ENCODE assay signal across 8 cellular contexts in genomic region chr16:30184430-30185140, GRCh38. TPM values are rescaled to one million over a fixed set of nuclear protein-coding genes. Genes with fewer than 3 reads are reported as not detected.
DNase-seq lines count a peak whose midpoint lies in the region; ATAC-seq and TF ChIP-seq lines count a peak whose summit lies in the region.

No MANE protein-coding gene starts in this region.

- peaks cover 28% of the 10 kb centered on the region for H3K4me1 Mint-ChIP-seq in T-helper 1 cell treated with Interleukin-12 subunit alpha and Interleukin-12 subunit beta and Interleukin-4 antibody, amounts not matched to agents 30 μg/mL and 1 μg/mL, for 36 hours (ENCODE audit: low read depth)
- peaks cover 19 to 36% (median 28%) of the 10 kb centered on the region in 7 donors for H3K4me1 Mint-ChIP-seq in naive thymus-derived CD4-positive, alpha-beta T cell

- no peak overlapping the region for H3K9ac ChIP-seq in IMR-90 (ENCODE audit: low read depth, low read length)

- no peak overlapping the region for H4K91ac ChIP-seq in IMR-90 (ENCODE audit: insufficient read depth, low read depth, low read length)

- H3K18ac ChIP-seq in IMR-90 (ENCODE audit: low read depth, low read length) = no peak overlapping the region

- no peak overlapping the region for H3K4ac ChIP-seq in IMR-90 (ENCODE audit: low read depth, low read length)

- no peak overlapping the region for H4K5ac ChIP-seq in IMR-90 (ENCODE audit: low read depth, low read length)

- no peak for TF ChIP-seq RAD21 in IMR-90 (IDR thresholded peaks at IDR 0.05; ENCODE audit: low read length)

- H2AFZ ChIP-seq in IMR-90 (replicated peaks; ENCODE audit: low read length, poor library complexity) = peak overlapping the region; percentile 11

- no peak overlapping the region for H3K14ac ChIP-seq in IMR-90 (replicated peaks; ENCODE audit: low read depth, low read length)

- no peaks in the 10 kb centered on the region for H3K9me3 ChIP-seq in IMR-90 (ENCODE audit: control insufficient read depth, insufficient read depth, low read length)
- no peaks in the 10 kb centered on the region for H3K9me3 ChIP-seq in naive thymus-derived CD4-positive, alpha-beta T cell (ENCODE audit: control insufficient read depth in 2 of 3, low read length in 3 of 3)
- no peaks in the 10 kb centered on the region for H3K9me3 ChIP-seq in tibial artery

- intact Hi-C loops in IMR-90 (cut with micrococcal nuclease) = no loop called here
- intact Hi-C loops in naive thymus-derived CD4-positive, alpha-beta T cell (cut with micrococcal nuclease) = no loop called here
- intact Hi-C loops in tibial artery (cut with DNase I; ENCODE audit: low total_unique reads) = no loop called here

- no peak overlapping the region for H3K23ac ChIP-seq in IMR-90 (ENCODE audit: low read depth, low read length)

- peak overlapping the region; percentile 100 for H3K4me3 Mint-ChIP-seq in T-helper 1 cell treated with Interleukin-12 subunit alpha and Interleukin-12 subunit beta and Interleukin-4 antibody, amounts not matched to agents 30 μg/mL and 1 μg/mL, for 36 hours
- H3K4me3 Mint-ChIP-seq in naive thymus-derived CD4-positive, alpha-beta T cell = peak overlapping the region; percentile 96 to 99 (median 98)

- WGBS in IMR-90 (ENCODE audit: extremely low coverage in 2 of 2, insufficient read length in 1 of 2), 2 experiments = 67% methylated on average over 3 of the region's 14 CpGs; no CpG with 5 or more reads in 1 of the 2 experiments

- H3K79me1 ChIP-seq in IMR-90 (ENCODE audit: low read depth in 1 of 2, low read length in 2 of 2) = peaks cover 0 to 7% of the 10 kb centered on the region in 2 experiments; a peak in 2 of 4 replicates

- H2BK120ac ChIP-seq in IMR-90 (ENCODE audit: low read depth, low read length) = no peak overlapping the region

- dilution Hi-C loops in IMR-90 (cut with HindIII; ENCODE audit: low sequenced_read_pairs, unreplicated experiment) = no loop called here

- no peak overlapping the region for H2BK20ac ChIP-seq in IMR-90 (ENCODE audit: low read depth, low read length)

- peak; percentile 59 for DNase-seq in G401 (ENCODE audit: low spot score)
- no peak for DNase-seq in IMR-90
- DNase-seq in brain microvascular endothelial cell = no peak
- DNase-seq in naive thymus-derived CD4-positive, alpha-beta T cell = peak in 3 of 9 donors; percentile 31 to 47 (median 46)
- DNase-seq in tibial artery = peak in 1 of 2 donors; percentile 17
- DNase-seq in GM03348 (ENCODE audit: low spot score) = no peak
- DNase-seq in GM19238 (ENCODE audit: insufficient read length, low spot score) = no peak

- H3K36me3 Mint-ChIP-seq in T-helper 1 cell treated with Interleukin-12 subunit alpha and Interleukin-12 subunit beta and Interleukin-4 antibody, amounts not matched to agents 30 μg/mL and 1 μg/mL, for 36 hours (ENCODE audit: low read depth) = peaks cover 38% of the 10 kb centered on the region
- peaks cover 4 to 38% (median 21%) of the 10 kb centered on the region in 5 donors for H3K36me3 Mint-ChIP-seq in naive thymus-derived CD4-positive, alpha-beta T cell

- no peak overlapping the region for H2BK15ac ChIP-seq in IMR-90 (ENCODE audit: low read depth, low read length)

- H3K4me3 ChIP-seq in IMR-90 (ENCODE audit: insufficient read depth, low read depth, low read length) (no peak overlapping the region), brain microvascular endothelial cell (ENCODE audit: low read depth, low read length) (peak overlapping the region; percentile 63), tibial artery (peak overlapping the region; percentile 53 to 63)
- peak overlapping the region; percentile 100 for H3K4me3 ChIP-seq in naive thymus-derived CD4-positive, alpha-beta T cell (ENCODE audit: low read length)

- no peak for TF ChIP-seq CTCF in IMR-90 (conservative IDR thresholded peaks at IDR 0.05; ENCODE audit: low read depth, low read length)
- no peak for TF ChIP-seq CTCF in brain microvascular endothelial cell (IDR thresholded peaks at IDR 0.05; ENCODE audit: low read depth, low read length, missing control alignments)
- no peak for TF ChIP-seq CTCF in tibial artery (IDR thresholded peaks at IDR 0.05)

- H3K9me1 ChIP-seq in IMR-90 (ENCODE audit: insufficient read depth, low read length) = no peaks in the 10 kb centered on the region

- H4K20me1 ChIP-seq in IMR-90 (ENCODE audit: insufficient read depth, low read length) = no peaks in the 10 kb centered on the region; the same call in 1 of the 2 replicates

- no peaks in the 10 kb centered on the region for H3K9me3 Mint-ChIP-seq in T-helper 1 cell treated with Interleukin-12 subunit alpha and Interleukin-12 subunit beta and Interleukin-4 antibody, amounts not matched to agents 30 μg/mL and 1 μg/mL, for 36 hours
- peaks cover 0 to 5% (median 0%) of the 10 kb centered on the region in 11 donors for H3K9me3 Mint-ChIP-seq in naive thymus-derived CD4-positive, alpha-beta T cell

- no peak for ATAC-seq in IMR-90 (ENCODE audit: low read depth)
- ATAC-seq in naive thymus-derived CD4-positive, alpha-beta T cell = peak; percentile 3

- H3K27ac ChIP-seq in IMR-90 (ENCODE audit: insufficient read depth, low read length) = no peak overlapping the region
- no peak overlapping the region for H3K27ac ChIP-seq in brain microvascular endothelial cell
- peak overlapping the region; percentile 85 for H3K27ac ChIP-seq in naive thymus-derived CD4-positive, alpha-beta T cell (ENCODE audit: low read depth, low read length)
- H3K27ac ChIP-seq in tibial artery = no peak overlapping the region

- H3K4me2 ChIP-seq in IMR-90 (ENCODE audit: low read depth, low read length) = no peak overlapping the region

- H2AK5ac ChIP-seq in IMR-90 (ENCODE audit: low read depth, low read length) = no peak overlapping the region

- H3K27ac Mint-ChIP-seq in T-helper 1 cell treated with Interleukin-12 subunit alpha and Interleukin-12 subunit beta and Interleukin-4 antibody, amounts not matched to agents 30 μg/mL and 1 μg/mL, for 36 hours = peak overlapping the region; percentile 98
- peak overlapping the region; percentile 91 to 97 (median 96) for H3K27ac Mint-ChIP-seq in naive thymus-derived CD4-positive, alpha-beta T cell

- H3K27me3 Mint-ChIP-seq in T-helper 1 cell treated with Interleukin-12 subunit alpha and Interleukin-12 subunit beta and Interleukin-4 antibody, amounts not matched to agents 30 μg/mL and 1 μg/mL, for 36 hours (ENCODE audit: low read depth) = no peaks in the 10 kb centered on the region
- no peaks in the 10 kb centered on the region for H3K27me3 Mint-ChIP-seq in naive thymus-derived CD4-positive, alpha-beta T cell

- CTCF ChIA-PET in IMR-90 (lab: Yijun Ruan, JAX) = no interaction called here
- CTCF ChIA-PET in naive thymus-derived CD4-positive, alpha-beta T cell (lab: Charles Lee) = interaction anchor here (0.6 to 2.8 kb wide), 3 partner anchors 92 to 225 kb away, joined by 3 to 16 read pairs (median 4); partner anchors contain the start of gene TBX6

- in situ Hi-C loops in G401 (cut with HindIII; ENCODE audit: low sequenced_read_pairs) = no loop called here
- in situ Hi-C loops in IMR-90 (cut with MboI; ENCODE audit: low sequenced_read_pairs) = loop anchor here (25.0 kb wide), 1 partner anchor 228 kb away; the partner anchor contains the start of gene ZNF771
- in situ Hi-C loops in brain microvascular endothelial cell (cut with HindIII; ENCODE audit: low pct_ligation_motif_present, low sequenced_read_pairs) = no loop called here

- no peaks in the 10 kb centered on the region for H3K27me3 ChIP-seq in IMR-90 (ENCODE audit: control insufficient read depth, insufficient read depth, low read length)
- no peaks in the 10 kb centered on the region for H3K27me3 ChIP-seq in brain microvascular endothelial cell (replicated peaks)
- no peaks in the 10 kb centered on the region for H3K27me3 ChIP-seq in naive thymus-derived CD4-positive, alpha-beta T cell (ENCODE audit: control insufficient read depth in 2 of 2, insufficient read depth in 2 of 2, low read length in 2 of 2)
- H3K27me3 ChIP-seq in tibial artery = no peaks in the 10 kb centered on the region

- H3K4me1 ChIP-seq in IMR-90 (ENCODE audit: control insufficient read depth, insufficient read depth, low read length) (peaks cover 2% of the 10 kb centered on the region; the same call in 1 of the 2 replicates), tibial artery (peaks cover 0 to 21% (median 12%) of the 10 kb centered on the region in 4 donors)
- H3K4me1 ChIP-seq in naive thymus-derived CD4-positive, alpha-beta T cell (ENCODE audit: control insufficient read depth in 2 of 2, insufficient read depth in 2 of 2, low read length in 2 of 2) = peaks cover 28 to 36% of the 10 kb centered on the region in 2 donors

- H3K36me3 ChIP-seq in IMR-90 (ENCODE audit: control insufficient read depth, insufficient read depth, low read length) (peaks cover 1% of the 10 kb centered on the region; the same call in 1 of the 2 replicates), brain microvascular endothelial cell (replicated peaks) (no peaks in the 10 kb centered on the region), tibial artery (no peaks in the 10 kb centered on the region)
- H3K36me3 ChIP-seq in naive thymus-derived CD4-positive, alpha-beta T cell (ENCODE audit: control insufficient read depth in 2 of 3, insufficient read depth in 3 of 3, low read length in 3 of 3) = peaks cover 9 to 35% (median 26%) of the 10 kb centered on the region in 3 experiments

- H2BK5ac ChIP-seq in IMR-90 (ENCODE audit: low read depth, low read length, poor library complexity, severe bottlenecking) = no peak overlapping the region

- H3K56ac ChIP-seq in IMR-90 (ENCODE audit: extremely low read depth, insufficient read depth, low read length) = no peak overlapping the region

- BruUV-seq in IMR-90 (replicated peaks; lab: Mats Ljungman, UMichigan) = no TSS peak

- TF ChIP-seq POLR2A in IMR-90 (IDR thresholded peaks at IDR 0.05; ENCODE audit: low read depth, low read length) = no peak

- H2AK9ac ChIP-seq in IMR-90 (replicated peaks; ENCODE audit: low read depth, low read length, poor library complexity) = peak overlapping the region; percentile 82

- no peak overlapping the region for H4K8ac ChIP-seq in IMR-90 (ENCODE audit: low read depth in 2 of 2, low read length in 2 of 2)

- POLR2A ChIA-PET in IMR-90 (lab: Charles Lee; ENCODE audit: unreplicated experiment) = no interaction called here
- POLR2A ChIA-PET in naive thymus-derived CD4-positive, alpha-beta T cell (lab: Charles Lee) = interaction anchor here (0.6 to 7.7 kb wide), 27 partner anchors 9 to 466 kb away, joined by 3 to 216 read pairs (median 7); partner anchors contain the start of genes ALDOA, C16orf54, GDPD3 and KIF22

RNA-seq across cellular contexts. Expression of gene CORO1A, which starts 1.2 kb away (rescaled TPM):
- total RNA-seq in G401 (2014; rRNA removed; shearing (Covaris generic)) = 35.9 and 41.8 TPM in 2 replicates
- total RNA-seq in IMR-90 (2012; rRNA removed) = 6.4 and 7.2 TPM in 2 replicates
- 13.2 and 16.7 TPM in 2 replicates for polyA plus RNA-seq in IMR-90 (2012; rRNA removed)
- polyA plus RNA-seq in IMR-90 (2012; cell fraction: cytosol; rRNA removed) = 8.6 and 13.4 TPM in 2 replicates
- 6.8 and 34.8 TPM in 2 replicates for polyA plus RNA-seq in IMR-90 (2012; cell fraction: nucleus; rRNA removed; ENCODE audit: low replicate concordance)
- 1,000 to 10,000 TPM in 1 of 5 experiments, 100 to 1,000 TPM in 4; 609 to 1,666 (median 826) TPM for total RNA-seq in naive thymus-derived CD4-positive, alpha-beta T cell
- polyA plus RNA-seq in naive thymus-derived CD4-positive, alpha-beta T cell = 1,000 to 10,000 TPM; 1,289 to 1,601 TPM

RNA-seq across cellular contexts. Expression of gene BOLA2B, which starts 8.9 kb away (rescaled TPM):
- 39.0 and 103 TPM in 2 replicates for total RNA-seq in G401 (2014; rRNA removed; shearing (Covaris generic))
- total RNA-seq in IMR-90 (2012; rRNA removed) = 301 and 407 TPM in 2 replicates
- 90.1 and 121 TPM in 2 replicates for polyA plus RNA-seq in IMR-90 (2012; rRNA removed)
- 1,032 and 2,834 TPM in 2 replicates for polyA plus RNA-seq in IMR-90 (2012; cell fraction: cytosol; rRNA removed)
- 55.5 and 93.4 TPM in 2 replicates for polyA plus RNA-seq in IMR-90 (2012; cell fraction: nucleus; rRNA removed; ENCODE audit: low replicate concordance)
- 100 to 1,000 TPM in 1 of 5 experiments, 10 to 100 TPM in 4; 51.3 to 173 (median 69.8) TPM for total RNA-seq in naive thymus-derived CD4-positive, alpha-beta T cell
- polyA plus RNA-seq in naive thymus-derived CD4-positive, alpha-beta T cell = 100 to 1,000 TPM; 168 to 205 TPM

RNA-seq across cellular contexts. Expression of gene SLX1A, which starts 9.1 kb away (rescaled TPM):
- 57.9 and 108 TPM in 2 replicates for total RNA-seq in G401 (2014; rRNA removed; shearing (Covaris generic))
- 8.4 and 11.4 TPM in 2 replicates for total RNA-seq in IMR-90 (2012; rRNA removed)
- polyA plus RNA-seq in IMR-90 (2012; rRNA removed) = 35.1 and 44.4 TPM in 2 replicates
- 35.5 and 46.1 TPM in 2 replicates for polyA plus RNA-seq in IMR-90 (2012; cell fraction: cytosol; rRNA removed)
- 49.9 and 142 TPM in 2 replicates for polyA plus RNA-seq in IMR-90 (2012; cell fraction: nucleus; rRNA removed; ENCODE audit: low replicate concordance)
- total RNA-seq in naive thymus-derived CD4-positive, alpha-beta T cell = 10 to 100 TPM; 41.8 to 84.5 (median 49.5) TPM
- polyA plus RNA-seq in naive thymus-derived CD4-positive, alpha-beta T cell = 10 to 100 TPM; 36.4 to 40.0 TPM

RNA-seq across cellular contexts. Expression of gene SULT1A3, which starts 14.5 kb away (rescaled TPM):
- total RNA-seq in G401 (2014; rRNA removed; shearing (Covaris generic)) = 0.75 and 7.5 TPM in 2 replicates
- 0.18 and 1.1 TPM in 2 replicates for total RNA-seq in IMR-90 (2012; rRNA removed)
- 12.8 and 17.2 TPM in 2 replicates for polyA plus RNA-seq in IMR-90 (2012; rRNA removed)
- polyA plus RNA-seq in IMR-90 (2012; cell fraction: cytosol; rRNA removed) = 1.6 and 2.1 TPM in 2 replicates
- 27.1 and 49.8 TPM in 2 replicates for polyA plus RNA-seq in IMR-90 (2012; cell fraction: nucleus; rRNA removed; ENCODE audit: low replicate concordance)
- total RNA-seq in naive thymus-derived CD4-positive, alpha-beta T cell = 10 to 100 TPM; 25.3 to 34.8 (median 32.8) TPM
- 1 to 10 TPM in 1 of 2 donors, under 1 TPM in 1; 0.51 to 1.1 TPM for polyA plus RNA-seq in naive thymus-derived CD4-positive, alpha-beta T cell

Comparison
In these comparisons a context has a peak if more than half of its experiments do, and no peak if none do; other contexts are left out.
1. RNA of gene CORO1A, which starts 1.2 kb away (total RNA-seq): 609 to 1,666 TPM in naive thymus-derived CD4-positive, alpha-beta T cell; 35.9 to 41.8 TPM in G401 and 6.4 to 7.2 TPM in IMR-90; every median in the first group is over 10 times any median in the second.